ENCODE assay signal across 22 cellular contexts in genomic region chr2:109258376-109258775, GRCh38.
"Had no signal": no experiment of that assay in that cellular context is flagged by ENCODE, and none has a peak within 500 bp of the region (broad histone marks: within the 10 kb centered on the region; RNA-seq: fewer than 3 reads in every experiment).

No MANE protein-coding gene starts in this region.

- H3K27me3 Mint-ChIP-seq: activated CD4-positive, alpha-beta T cell treated with anti-CD3 and anti-CD28 coated beads for 36 hours had no signal

- H3K9me3 ChIP-seq: left lung, neutrophil, pancreas, stomach had no signal

- H3K9me3 Mint-ChIP-seq: activated naive CD4-positive, alpha-beta T cell treated with anti-CD3 and anti-CD28 coated beads, Interleukin-2, amount 10 ng/mL, durations not matched to agents 7 days and 5 days; dendritic cell treated with granulocyte-macrophage colony-stimulating factor and Interleukin-4, amounts not matched to agents 40 ng/mL and 50 ng/mL, for 4 days; natural killer cell treated with Interleukin-12 subunit alpha and Interleukin-12 subunit beta and Interleukin-15 and Interleukin-18, amount 100 ng/mL, for 72 hours; stimulated activated effector memory CD8-positive, alpha-beta T cell treated with anti-CD3 and anti-CD28 coated beads, Interleukin-12 subunit alpha, Interleukin-12 subunit beta, amount 100 ng/mL, for 72 hours; T-helper 1 cell treated with Interleukin-12 subunit alpha and Interleukin-12 subunit beta and Interleukin-4 antibody, amounts not matched to agents 30 μg/mL and 1 μg/mL, for 36 hours; WTC11 had no signal

- H3K27ac ChIP-seq: left lung, pancreas had no signal

- ATAC-seq: activated CD4-positive, alpha-beta T cell treated with anti-CD3 and anti-CD28 coated beads for 36 hours; left lung; pancreas; stimulated activated effector memory CD8-positive, alpha-beta T cell treated with anti-CD3 and anti-CD28 coated beads, Interleukin-12 subunit alpha, Interleukin-12 subunit beta, amount 100 ng/mL, for 72 hours; WTC11 had no signal

- H3K36me3 Mint-ChIP-seq: activated naive CD4-positive, alpha-beta T cell treated with anti-CD3 and anti-CD28 coated beads, Interleukin-2, amount 10 ng/mL, durations not matched to agents 7 days and 5 days; natural killer cell treated with Interleukin-12 subunit alpha and Interleukin-12 subunit beta and Interleukin-15 and Interleukin-18, amount 100 ng/mL, for 72 hours; stimulated activated effector memory CD8-positive, alpha-beta T cell treated with anti-CD3 and anti-CD28 coated beads, Interleukin-12 subunit alpha, Interleukin-12 subunit beta, amount 100 ng/mL, for 72 hours; WTC11 had no signal

- H3K27ac Mint-ChIP-seq: activated CD4-positive, alpha-beta T cell treated with anti-CD3 and anti-CD28 coated beads for 36 hours; activated naive CD4-positive, alpha-beta T cell treated with anti-CD3 and anti-CD28 coated beads, Interleukin-2, amount 10 ng/mL, durations not matched to agents 7 days and 5 days; dendritic cell treated with granulocyte-macrophage colony-stimulating factor and Interleukin-4, amounts not matched to agents 40 ng/mL and 50 ng/mL, for 4 days; natural killer cell treated with Interleukin-12 subunit alpha and Interleukin-12 subunit beta and Interleukin-15 and Interleukin-18, amount 100 ng/mL, for 72 hours; stimulated activated effector memory CD8-positive, alpha-beta T cell treated with anti-CD3 and anti-CD28 coated beads, Interleukin-12 subunit alpha, Interleukin-12 subunit beta, amount 100 ng/mL, for 72 hours; T-helper 1 cell treated with Interleukin-12 subunit alpha and Interleukin-12 subunit beta and Interleukin-4 antibody, amounts not matched to agents 30 μg/mL and 1 μg/mL, for 36 hours; WTC11 had no signal

- H3K4me1 Mint-ChIP-seq: activated CD4-positive, alpha-beta T cell treated with anti-CD3 and anti-CD28 coated beads for 36 hours; activated naive CD4-positive, alpha-beta T cell treated with anti-CD3 and anti-CD28 coated beads, Interleukin-2, amount 10 ng/mL, durations not matched to agents 7 days and 5 days; stimulated activated effector memory CD8-positive, alpha-beta T cell treated with anti-CD3 and anti-CD28 coated beads, Interleukin-12 subunit alpha, Interleukin-12 subunit beta, amount 100 ng/mL, for 72 hours had no signal

- H3K4me3 ChIP-seq: left lung, pancreas, stomach had no signal

- DNase-seq: activated CD4-positive, alpha-beta T cell treated with anti-CD3 and anti-CD28 coated beads for 36 hours; activated CD4-positive, alpha-beta T cell treated with anti-CD3 and anti-CD28 coated beads, Interleukin-2, amount 50 U/mL, for 4 hours; activated CD8-positive, alpha-beta memory T cell treated with anti-CD3 and anti-CD28 coated beads for 24 hours; activated CD8-positive, alpha-beta memory T cell treated with anti-CD3 and anti-CD28 coated beads, Interleukin-2, amount 50 U/mL, for 4 hours; activated T-cell treated with anti-CD3 and anti-CD28 coated beads, Interleukin-2, amount 50 U/mL, for 48 hours; effector CD4-positive, alpha-beta T cell; erythroblast; left lung; midbrain; pancreas; right cardiac atrium; stimulated activated CD4-positive, alpha-beta T cell treated with anti-CD3 and anti-CD28 coated beads, Interleukin-2, amount 100 ng/mL, for 24 hours; stomach; T1000; trophoblast cell had no signal

- H3K36me3 ChIP-seq: left lung, neutrophil, pancreas, stomach had no signal

- H3K27me3 ChIP-seq: left lung, neutrophil, pancreas, stomach had no signal

- H3K4me3 Mint-ChIP-seq: activated CD4-positive, alpha-beta T cell treated with anti-CD3 and anti-CD28 coated beads for 36 hours; activated naive CD4-positive, alpha-beta T cell treated with anti-CD3 and anti-CD28 coated beads, Interleukin-2, amount 10 ng/mL, durations not matched to agents 7 days and 5 days; dendritic cell treated with granulocyte-macrophage colony-stimulating factor and Interleukin-4, amounts not matched to agents 40 ng/mL and 50 ng/mL, for 4 days; natural killer cell treated with Interleukin-12 subunit alpha and Interleukin-12 subunit beta and Interleukin-15 and Interleukin-18, amount 100 ng/mL, for 72 hours; stimulated activated effector memory CD8-positive, alpha-beta T cell treated with anti-CD3 and anti-CD28 coated beads, Interleukin-12 subunit alpha, Interleukin-12 subunit beta, amount 100 ng/mL, for 72 hours; T-helper 1 cell treated with Interleukin-12 subunit alpha and Interleukin-12 subunit beta and Interleukin-4 antibody, amounts not matched to agents 30 μg/mL and 1 μg/mL, for 36 hours; WTC11 had no signal
